ENCODE assay signal across 8 cellular contexts in the genomic region with DNA sequence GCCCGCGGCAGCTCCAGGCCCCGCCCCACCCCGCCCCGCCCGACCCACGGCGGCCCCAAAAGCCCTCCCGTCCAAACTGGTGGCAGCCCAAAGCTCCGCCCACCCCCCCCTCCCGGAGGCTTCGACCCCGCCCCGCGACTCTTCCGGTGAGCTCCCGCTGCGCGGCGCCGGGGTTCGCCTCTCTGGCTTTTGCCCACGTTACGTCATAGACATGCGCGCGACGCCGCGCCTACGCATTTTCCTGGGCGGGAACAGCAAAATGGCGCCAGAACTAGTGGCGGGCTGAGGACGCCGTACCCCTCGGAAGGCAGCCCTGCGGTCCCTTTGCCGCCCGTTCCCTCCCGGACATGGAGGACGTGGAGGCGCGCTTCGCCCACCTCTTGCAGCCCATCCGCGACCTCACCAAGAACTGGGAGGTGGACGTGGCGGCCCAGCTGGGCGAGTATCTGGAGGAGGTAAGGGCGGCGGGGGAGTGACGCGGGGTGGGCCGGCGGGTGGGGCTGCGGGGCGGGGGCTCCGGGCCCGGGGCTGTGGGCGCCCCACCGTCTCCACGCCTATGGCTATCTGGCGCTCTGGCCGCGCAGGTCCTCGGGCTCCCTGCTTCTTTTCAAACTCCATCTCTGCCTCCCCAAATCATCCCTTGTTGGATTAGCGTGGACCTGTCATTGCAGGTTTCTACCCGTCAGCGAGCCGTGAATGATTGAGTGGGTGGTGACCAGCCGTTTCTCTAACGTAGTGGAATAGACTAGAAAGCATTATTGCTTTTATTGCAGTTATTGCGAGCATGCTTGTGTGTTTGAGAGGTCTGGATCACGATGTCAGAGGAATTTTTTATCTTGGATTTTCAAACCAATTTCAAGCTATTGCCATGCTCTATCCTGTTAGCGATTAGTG. TPM values are rescaled to one million over a fixed set of nuclear protein-coding genes. Genes with fewer than 3 reads are reported as not detected.
DNase-seq lines count a peak whose midpoint lies in the region; ATAC-seq and TF ChIP-seq lines count a peak whose summit lies in the region.

A gene (plus strand): TSS at position 234 of the 894 bp plus-strand sequence. CDS start 114 bp downstream, at position 348.

- TF ChIP-seq CTCF in Calu3 (IDR thresholded peaks at IDR 0.05; ENCODE audit: unreplicated experiment) (no peak), OCI-LY3 (IDR thresholded peaks at IDR 0.05; ENCODE audit: low read depth, low read length) (no peak), epithelial cell of proximal tubule (conservative IDR thresholded peaks at IDR 0.05; ENCODE audit: low read depth, low read length) (no peak), mucosa of descending colon (IDR thresholded peaks at IDR 0.05) (no peak)

- H3K4me1 Mint-ChIP-seq in Calu3 (ENCODE audit: low read depth, unreplicated experiment) = peaks cover 17% of the 10 kb centered on the region

- intact Hi-C loops in Calu3 (cut with micrococcal nuclease; ENCODE audit: unreplicated experiment) (no loop called here), mucosa of descending colon (cut with DNase I, micrococcal nuclease) (no loop called here)

- DNase-seq in Calu3 (peak; percentile 96), activated T-cell treated with anti-CD3 and anti-CD28 coated beads for 48 hours (ENCODE audit: low read depth) (peak; percentile 98), epithelial cell of proximal tubule (ENCODE audit: low read depth) (no peak), mucosa of descending colon (peak; percentile 98)
- DNase-seq in stimulated activated CD8-positive, alpha-beta memory T cell treated with anti-CD3 and anti-CD28 coated beads, Interleukin-4, amount 100 ng/mL, for 24 hours (ENCODE audit: low read depth) = peak; percentile 98

- H3K27me3 Mint-ChIP-seq in Calu3 (ENCODE audit: unreplicated experiment) = no peaks in the 10 kb centered on the region

- peak within 1 kb of the TSS; percentile 91 for H3K4me3 Mint-ChIP-seq in Calu3 (ENCODE audit: low read depth, unreplicated experiment)

- peak within 1 kb of the TSS; percentile 91 for H3K27ac Mint-ChIP-seq in Calu3 (ENCODE audit: unreplicated experiment)

- CTCF ChIA-PET in Calu3 (lab: Charles Lee) = interaction anchor here (0.6 to 2.1 kb wide), 9 partner anchors 10 to 252 kb away, joined by 3 to 13 read pairs (median 4); a partner anchor contains a TSS

- H3K9ac ChIP-seq in HUES6 (ENCODE audit: low read length) (peak within 1 kb of the TSS; percentile 99), OCI-LY3 (ENCODE audit: low read length) (peak within 1 kb of the TSS; percentile 99)

- 0 out of 2 replicates have a peak, but pooled peaks cover 4% of the 10 kb centered on the region for H4K20me1 ChIP-seq in OCI-LY3 (ENCODE audit: insufficient read depth, low read length)

- H3K36me3 ChIP-seq in HUES6 (ENCODE audit: control insufficient read depth, insufficient read depth, low read length) = peaks cover 16% of the 10 kb centered on the region
- no peaks in the 10 kb centered on the region for H3K36me3 ChIP-seq in OCI-LY3 (replicated peaks; ENCODE audit: low read depth, low read length)
- peaks cover 6% of the 10 kb centered on the region for H3K36me3 ChIP-seq in mucosa of descending colon (ENCODE audit: low read depth)

- peak within 1 kb of the TSS; percentile 83; the same call in 1 of the 2 replicates for H2AFZ ChIP-seq in OCI-LY3 (ENCODE audit: low read depth, low read length)

- peak within 1 kb of the TSS; percentile 98 for H3K27ac ChIP-seq in HUES6 (ENCODE audit: low read depth, low read length)
- peak within 1 kb of the TSS; percentile 76 for H3K27ac ChIP-seq in OCI-LY3 (ENCODE audit: low read length)

- H3K4me3 ChIP-seq in HUES6 (ENCODE audit: low read depth, low read length) (peak within 1 kb of the TSS; percentile 100), OCI-LY3 (ENCODE audit: low read length) (peak within 1 kb of the TSS; percentile 100), epithelial cell of proximal tubule (ENCODE audit: low read depth, low read length) (peak within 1 kb of the TSS; percentile 99), mucosa of descending colon (peak within 1 kb of the TSS; percentile 46)

- H3K79me2 ChIP-seq in OCI-LY3 (ENCODE audit: low read length) = peaks cover 44% of the 10 kb centered on the region

- H3K9me3 Mint-ChIP-seq in Calu3 (ENCODE audit: low read depth, unreplicated experiment) = no peaks in the 10 kb centered on the region

- peak within 1 kb of the TSS; percentile 95 for H3K4me2 ChIP-seq in OCI-LY3 (ENCODE audit: low read length)

- H3K27me3 ChIP-seq in HUES6 (ENCODE audit: control insufficient read depth, insufficient read depth, low read length) (no peaks in the 10 kb centered on the region), OCI-LY3 (ENCODE audit: low read depth, low read length) (no peaks in the 10 kb centered on the region)

- H3K36me3 Mint-ChIP-seq in Calu3 (ENCODE audit: insufficient read depth, unreplicated experiment) = peaks cover 52% of the 10 kb centered on the region

- ATAC-seq in GM21423 (IDR thresholded peaks at IDR 0.05; ENCODE audit: unreplicated experiment) (peak; percentile 63), mucosa of descending colon (peak; percentile 87)

- no TSS peak for BruUV-seq in Calu3 (replicated peaks; lab: Mats Ljungman, UMichigan)

- H3K4me1 ChIP-seq in HUES6 (ENCODE audit: control insufficient read depth, insufficient read depth, low read length) = peaks cover 17% of the 10 kb centered on the region
- H3K4me1 ChIP-seq in OCI-LY3 (ENCODE audit: low read length) = peaks cover 15% of the 10 kb centered on the region
- H3K4me1 ChIP-seq in mucosa of descending colon (ENCODE audit: low read depth) = peaks cover 19% of the 10 kb centered on the region

- H3K9me3 ChIP-seq in HUES6 (ENCODE audit: control insufficient read depth, insufficient read depth, low read depth, low read length) (no peaks in the 10 kb centered on the region), OCI-LY3 (ENCODE audit: insufficient read depth, low read length) (no peaks in the 10 kb centered on the region), mucosa of descending colon (no peaks in the 10 kb centered on the region)

RNA-seq across cellular contexts. Expression of the gene that starts here (rescaled TPM):
- total RNA-seq in Calu3 (2022) (73.2 and 92.0 TPM in 2 replicates), epithelial cell of proximal tubule (69.3 and 81.5 TPM in 2 replicates), mucosa of descending colon (10 to 100 TPM; 32.1 to 41.2 (median 34.0) TPM)

Comparison
In these comparisons a context has a peak if more than half of its experiments do, and no peak if none do; other contexts are left out.
1. H3K4me3 ChIP-seq: peak in every context shown above with its lines; median percentile 100 in HUES6; 100 in OCI-LY3; 99 in epithelial cell of proximal tubule; 46 in mucosa of descending colon.